In the genomic region with DNA sequence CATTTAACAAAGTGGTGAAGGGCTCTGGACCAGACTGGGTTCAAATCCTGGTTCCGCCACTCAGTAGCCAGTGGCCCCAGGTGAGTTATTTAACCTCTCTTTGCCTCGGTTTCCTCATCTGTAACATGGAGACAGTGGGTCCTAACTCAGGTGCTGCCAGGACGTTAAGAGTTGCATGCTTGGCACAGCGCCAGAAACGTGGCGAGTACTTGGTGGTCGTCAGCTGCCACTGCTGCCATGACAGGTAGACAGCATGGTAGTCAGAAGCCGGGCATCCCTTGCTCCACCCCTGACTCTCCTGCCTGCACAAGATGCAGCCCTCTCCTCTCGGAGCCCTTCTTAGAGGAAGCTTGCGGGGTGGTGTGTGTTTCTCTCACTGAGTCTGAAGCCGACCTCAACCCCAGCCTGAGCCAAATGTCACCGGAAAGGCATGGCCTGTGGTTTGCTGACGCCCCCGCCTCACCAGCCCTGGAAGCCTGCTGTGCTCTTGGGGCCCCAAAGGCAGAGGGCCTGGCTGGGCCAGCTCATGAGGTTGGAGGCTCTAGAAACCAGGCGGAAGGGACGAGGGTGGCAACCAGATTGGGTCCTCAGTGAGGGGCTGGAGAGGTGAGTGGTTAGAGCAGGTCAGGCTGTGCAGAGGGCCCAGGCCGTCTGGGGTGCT, we compare ENCODE assay signal across 7 cellular contexts.
DNase-seq lines count a peak whose midpoint lies in the region; TF ChIP-seq lines count a peak whose summit lies in the region.

No MANE protein-coding gene starts in this region.

- peak overlapping the region in 5 of 8 donors; percentile 16 to 75 (median 61) for H3K27ac ChIP-seq in spleen

- no peak for TF ChIP-seq POLR2A in spleen (IDR thresholded peaks at IDR 0.05)

- H3K36me3 ChIP-seq in H7 (replicated peaks; ENCODE audit: control insufficient read depth, insufficient read depth, low read length) (no peaks in the 10 kb centered on the region), spleen (no peaks in the 10 kb centered on the region)

- H3K27me3 ChIP-seq in H7 (ENCODE audit: control insufficient read depth, insufficient read depth, low read length): no peaks in the 10 kb centered on the region
- H3K27me3 ChIP-seq in spleen (replicated peaks in 1 of 7): peaks cover 0 to 19% (median 0%) of the 10 kb centered on the region in 7 donors

- in situ Hi-C loops in ACHN (cut with HindIII; ENCODE audit: low pct_ligation_motif_present, low pct_unique_long_range_greater_than_20kb, low sequenced_read_pairs): no loop called here

- WGBS in spleen, 5 donors: 22 to 42% (median 26%) methylated on average over 11 to 17 of the region's 17 CpGs

- H3K9me3 ChIP-seq in spleen: no peaks in the 10 kb centered on the region

- intact Hi-C loops in spleen (cut with DNase I; ENCODE audit: low total_unique reads): no loop called here

- no peak for TF ChIP-seq CTCF in spleen (IDR thresholded peaks at IDR 0.05 in 8 of 11, conservative IDR thresholded peaks at IDR 0.05 in 3 of 11)

- peak; percentile 18 for DNase-seq in H7
- peak in 4 of 5 experiments; percentile 25 to 85 (median 66) for DNase-seq in T-helper 2 cell
- DNase-seq in activated naive CD8-positive, alpha-beta T cell treated with anti-CD3 and anti-CD28 coated beads, Interleukin-2, amount 50 U/mL, for 16 hours (ENCODE audit: low read depth, low spot score): peak; percentile 51
- peak; percentile 90 for DNase-seq in spleen
- no peak for DNase-seq in NCI-H146 treated with DMSO at 0.1 percent for 48 hours (lab: John Stamatoyannopoulos, UW; ENCODE audit: unreplicated experiment)
- no peak for DNase-seq in ACHN
- no peak for DNase-seq in NCI-H1092 treated with DMSO at 0.1 percent for 48 hours (lab: John Stamatoyannopoulos, UW)

- no peak overlapping the region for H3K4me3 ChIP-seq in H7 (ENCODE audit: insufficient read depth, low read depth, low read length)
- H3K4me3 ChIP-seq in spleen: peak overlapping the region in 2 of 8 donors; percentile 2 to 49

- H3K4me1 ChIP-seq in spleen: peaks cover 28 to 65% (median 50%) of the 10 kb centered on the region in 6 donors

Comparison
In these comparisons a context has a peak if more than half of its experiments do, and no peak if none do; other contexts are left out.
1. DNase-seq: peak in H7 (single experiment), T-helper 2 cell (4 of 5), activated naive CD8-positive, alpha-beta T cell treated with anti-CD3 and anti-CD28 coated beads, Interleukin-2, amount 50 U/mL, for 16 hours (single experiment) and spleen (single experiment); none in NCI-H146 treated with DMSO at 0.1 percent for 48 hours (single experiment), ACHN (single experiment) and NCI-H1092 treated with DMSO at 0.1 percent for 48 hours (single experiment).